37 cellular contexts compared by ENCODE assay signal in genomic region chr12:3438401-3438800, GRCh38. TPM values are rescaled to one million over a fixed set of nuclear protein-coding genes. Genes with fewer than 3 reads are reported as not detected.
"Had no signal": no experiment of that assay in that cellular context is flagged by ENCODE, and none has a peak within 500 bp of the region (broad histone marks: within the 10 kb centered on the region; RNA-seq: fewer than 3 reads in every experiment).

No MANE protein-coding gene starts in this region.

- H3K4me1 Mint-ChIP-seq: activated B cell treated with CpG ODN at 0.5 μM for 24 hours; activated CD4-positive, alpha-beta memory T cell treated with anti-CD3 and anti-CD28 coated beads, Interleukin-2, amount 10 ng/mL, durations not matched to agents 7 days and 5 days; activated CD4-positive, alpha-beta T cell treated with anti-CD3 and anti-CD28 coated beads, Interleukin-2, amount 10 ng/mL, durations not matched to agents 24 days and 14 days; activated CD8-positive, alpha-beta memory T cell treated with anti-CD3 and anti-CD28 coated beads, Interleukin-2, amount 10 ng/mL, durations not matched to agents 7 days and 5 days; activated naive CD4-positive, alpha-beta T cell treated with anti-CD3 and anti-CD28 coated beads, Interleukin-2, amount 10 ng/mL, durations not matched to agents 7 days and 5 days; activated naive CD4-positive, alpha-beta T cell treated with anti-CD3 and anti-CD28 coated beads, Interleukin-2, amount 50 U/mL, for 24 hours; activated naive CD8-positive, alpha-beta T cell treated with anti-CD3 and anti-CD28 coated beads, Interleukin-2, amount 10 ng/mL, durations not matched to agents 7 days and 5 days; activated naive CD8-positive, alpha-beta T cell treated with anti-CD3 and anti-CD28 coated beads, Interleukin-2, amount 50 U/mL, for 24 hours; central memory CD8-positive, alpha-beta T cell had no signal

- H3K27ac Mint-ChIP-seq: activated B cell treated with CpG ODN at 0.5 μM for 24 hours; activated CD4-positive, alpha-beta memory T cell treated with anti-CD3 and anti-CD28 coated beads, Interleukin-2, amount 10 ng/mL, durations not matched to agents 7 days and 5 days; activated CD4-positive, alpha-beta T cell treated with anti-CD3 and anti-CD28 coated beads, Interleukin-2, amount 10 ng/mL, durations not matched to agents 24 days and 14 days; activated CD8-positive, alpha-beta memory T cell treated with anti-CD3 and anti-CD28 coated beads, Interleukin-2, amount 10 ng/mL, durations not matched to agents 7 days and 5 days; activated CD8-positive, alpha-beta T cell treated with anti-CD3 and anti-CD28 coated beads, Interleukin-2, amount 10 ng/mL, durations not matched to agents 7 days and 5 days; activated naive CD4-positive, alpha-beta T cell treated with anti-CD3 and anti-CD28 coated beads, Interleukin-2, amount 10 ng/mL, durations not matched to agents 7 days and 5 days; activated naive CD4-positive, alpha-beta T cell treated with anti-CD3 and anti-CD28 coated beads, Interleukin-2, amount 50 U/mL, for 24 hours; activated naive CD8-positive, alpha-beta T cell; activated naive CD8-positive, alpha-beta T cell treated with anti-CD3 and anti-CD28 coated beads, Interleukin-2, amount 10 ng/mL, durations not matched to agents 7 days and 5 days; activated naive CD8-positive, alpha-beta T cell treated with anti-CD3 and anti-CD28 coated beads, Interleukin-2, amount 50 U/mL, for 24 hours; activated T-cell treated with anti-CD3 and anti-CD28 coated beads, Interleukin-2, amount 50 U/mL, for 24 hours; activated T-helper 2 cell treated with anti-CD3 and anti-CD28 coated beads, Interferon-gamma antibody, Interleukin-2, Interleukin-4, amounts not matched to agents 10 μg/mL and 5 μg/mL and 100 μg/mL, durations not matched to agents 14 hours and 24 hours and 36 hours; brain; T-helper 1 cell treated with Interleukin-12 subunit alpha and Interleukin-12 subunit beta and Interleukin-4 antibody, amounts not matched to agents 30 μg/mL and 1 μg/mL, for 36 hours; T-helper 2 cell treated with Interferon-gamma antibody and Interleukin-4, amounts not matched to agents 5 μg/mL and 100 μg/mL, for 36 hours had no signal

- FAIRE-seq: bronchial epithelial cell, TTC549 had no signal

- H3K27ac ChIP-seq: ascending aorta, cardiac muscle cell, VCaP had no signal

- ATAC-seq: activated CD8-positive, alpha-beta memory T cell treated with anti-CD3 and anti-CD28 coated beads, Interleukin-2, amount 10 ng/mL, durations not matched to agents 7 days and 5 days; activated CD8-positive, alpha-beta T cell treated with anti-CD3 and anti-CD28 coated beads, Interleukin-2, amount 10 ng/mL, durations not matched to agents 7 days and 5 days; activated naive CD8-positive, alpha-beta T cell treated with anti-CD3 and anti-CD28 coated beads, Interleukin-2, amount 50 U/mL, for 24 hours had no signal

- H3K9me3 Mint-ChIP-seq: activated B cell treated with CpG ODN at 0.5 μM for 24 hours; activated CD4-positive, alpha-beta memory T cell treated with anti-CD3 and anti-CD28 coated beads, Interleukin-2, amount 10 ng/mL, durations not matched to agents 7 days and 5 days; activated CD4-positive, alpha-beta T cell treated with anti-CD3 and anti-CD28 coated beads, Interleukin-2, amount 10 ng/mL, durations not matched to agents 24 days and 14 days; activated naive CD4-positive, alpha-beta T cell treated with anti-CD3 and anti-CD28 coated beads, Interleukin-2, amount 10 ng/mL, durations not matched to agents 7 days and 5 days; activated naive CD4-positive, alpha-beta T cell treated with anti-CD3 and anti-CD28 coated beads, Interleukin-2, amount 50 U/mL, for 24 hours; activated naive CD8-positive, alpha-beta T cell treated with anti-CD3 and anti-CD28 coated beads, Interleukin-2, amount 10 ng/mL, durations not matched to agents 7 days and 5 days; activated naive CD8-positive, alpha-beta T cell treated with anti-CD3 and anti-CD28 coated beads, Interleukin-2, amount 50 U/mL, for 24 hours; activated T-cell treated with anti-CD3 and anti-CD28 coated beads, Interleukin-2, amount 50 U/mL, for 24 hours; activated T-helper 2 cell treated with anti-CD3 and anti-CD28 coated beads, Interferon-gamma antibody, Interleukin-2, Interleukin-4, amounts not matched to agents 10 μg/mL and 5 μg/mL and 100 μg/mL, durations not matched to agents 14 hours and 24 hours and 36 hours; brain; central memory CD8-positive, alpha-beta T cell; T-helper 1 cell treated with Interleukin-12 subunit alpha and Interleukin-12 subunit beta and Interleukin-4 antibody, amounts not matched to agents 30 μg/mL and 1 μg/mL, for 36 hours; T-helper 2 cell treated with Interferon-gamma antibody and Interleukin-4, amounts not matched to agents 5 μg/mL and 100 μg/mL, for 36 hours had no signal

- H3K4me3 ChIP-seq: ascending aorta, cardiac muscle cell had no signal

- H3K4me1 ChIP-seq: ascending aorta had no signal

- DNase-seq: activated B cell treated with CpG ODN at 0.5 μM for 24 hours; activated CD4-positive, alpha-beta memory T cell treated with anti-CD3 and anti-CD28 coated beads, Interleukin-2, amount 10 ng/mL, durations not matched to agents 7 days and 5 days; activated CD4-positive, alpha-beta T cell treated with anti-CD3 and anti-CD28 coated beads for 4 hours; activated CD4-positive, alpha-beta T cell treated with anti-CD3 and anti-CD28 coated beads, Interleukin-2, amount 10 ng/mL, durations not matched to agents 24 days and 14 days; activated CD4-positive, alpha-beta T cell treated with anti-CD3 and anti-CD28 coated beads, Interleukin-2, amount 50 U/mL, for 48 hours; activated CD4-positive, CD25-positive, alpha-beta regulatory T cell treated with anti-CD3 and anti-CD28 coated beads, Interleukin-2, amount 50 U/mL, for 72 hours; activated CD8-positive, alpha-beta memory T cell treated with anti-CD3 and anti-CD28 coated beads for 24 hours; activated CD8-positive, alpha-beta memory T cell treated with anti-CD3 and anti-CD28 coated beads, Interleukin-2, amount 10 ng/mL, durations not matched to agents 7 days and 5 days; activated CD8-positive, alpha-beta memory T cell treated with anti-CD3 and anti-CD28 coated beads, Interleukin-2, amount 50 U/mL, for 48 hours; activated CD8-positive, alpha-beta T cell treated with anti-CD3 and anti-CD28 coated beads, Interleukin-2, amount 10 ng/mL, durations not matched to agents 7 days and 5 days; activated effector memory CD4-positive, alpha-beta T cell treated with Interleukin-2 at 50 U/mL for 16 hours; activated gamma-delta T cell; activated naive CD4-positive, alpha-beta T cell treated with anti-CD3 and anti-CD28 coated beads, Interleukin-2, amount 10 ng/mL, durations not matched to agents 7 days and 5 days; activated naive CD4-positive, alpha-beta T cell treated with Interleukin-2 at 50 U/mL for 16 hours; activated naive CD8-positive, alpha-beta T cell treated with anti-CD3 and anti-CD28 coated beads, Interleukin-2, amount 10 ng/mL, durations not matched to agents 7 days and 5 days; activated naive CD8-positive, alpha-beta T cell treated with anti-CD3 and anti-CD28 coated beads, Interleukin-2, amount 50 U/mL, for 24 hours; activated T-cell treated with anti-CD3 and anti-CD28 coated beads, Interleukin-2, amount 50 U/mL, for 24 hours; activated T-cell treated with anti-CD3 and anti-CD28 coated beads, Interleukin-2, amount 50 U/mL, for 48 hours; amygdala; anterior cingulate cortex; caudate nucleus; cerebellar nuclear complex; T-helper 1 cell; T-helper 2 cell; T-helper 9 cell had no signal

- H3K27me3 ChIP-seq: ascending aorta, cardiac muscle cell had no signal

- H3K27me3 Mint-ChIP-seq: activated naive CD4-positive, alpha-beta T cell treated with anti-CD3 and anti-CD28 coated beads, Interleukin-2, amount 10 ng/mL, durations not matched to agents 7 days and 5 days; activated naive CD8-positive, alpha-beta T cell; activated naive CD8-positive, alpha-beta T cell treated with anti-CD3 and anti-CD28 coated beads, Interleukin-2, amount 50 U/mL, for 24 hours had no signal

- H3K4me3 Mint-ChIP-seq: activated B cell treated with CpG ODN at 0.5 μM for 24 hours; activated CD4-positive, alpha-beta memory T cell treated with anti-CD3 and anti-CD28 coated beads, Interleukin-2, amount 10 ng/mL, durations not matched to agents 7 days and 5 days; activated CD4-positive, alpha-beta T cell treated with anti-CD3 and anti-CD28 coated beads, Interleukin-2, amount 10 ng/mL, durations not matched to agents 24 days and 14 days; activated CD8-positive, alpha-beta memory T cell treated with anti-CD3 and anti-CD28 coated beads, Interleukin-2, amount 10 ng/mL, durations not matched to agents 7 days and 5 days; activated CD8-positive, alpha-beta T cell treated with anti-CD3 and anti-CD28 coated beads, Interleukin-2, amount 10 ng/mL, durations not matched to agents 7 days and 5 days; activated naive CD4-positive, alpha-beta T cell treated with anti-CD3 and anti-CD28 coated beads, Interleukin-2, amount 10 ng/mL, durations not matched to agents 7 days and 5 days; activated naive CD4-positive, alpha-beta T cell treated with anti-CD3 and anti-CD28 coated beads, Interleukin-2, amount 50 U/mL, for 24 hours; activated naive CD8-positive, alpha-beta T cell; activated naive CD8-positive, alpha-beta T cell treated with anti-CD3 and anti-CD28 coated beads, Interleukin-2, amount 10 ng/mL, durations not matched to agents 7 days and 5 days; activated naive CD8-positive, alpha-beta T cell treated with anti-CD3 and anti-CD28 coated beads, Interleukin-2, amount 50 U/mL, for 24 hours; activated T-cell treated with anti-CD3 and anti-CD28 coated beads, Interleukin-2, amount 50 U/mL, for 24 hours; brain; central memory CD8-positive, alpha-beta T cell; T-helper 1 cell treated with Interleukin-12 subunit alpha and Interleukin-12 subunit beta and Interleukin-4 antibody, amounts not matched to agents 30 μg/mL and 1 μg/mL, for 36 hours; T-helper 2 cell treated with Interferon-gamma antibody and Interleukin-4, amounts not matched to agents 5 μg/mL and 100 μg/mL, for 36 hours had no signal

- H3K36me3 ChIP-seq: ascending aorta, cardiac muscle cell had no signal

- H3K9me3 ChIP-seq: ascending aorta had no signal

- H3K36me3 Mint-ChIP-seq: activated CD8-positive, alpha-beta memory T cell treated with anti-CD3 and anti-CD28 coated beads, Interleukin-2, amount 10 ng/mL, durations not matched to agents 7 days and 5 days; activated naive CD4-positive, alpha-beta T cell treated with anti-CD3 and anti-CD28 coated beads, Interleukin-2, amount 10 ng/mL, durations not matched to agents 7 days and 5 days; activated naive CD4-positive, alpha-beta T cell treated with anti-CD3 and anti-CD28 coated beads, Interleukin-2, amount 50 U/mL, for 24 hours; activated naive CD8-positive, alpha-beta T cell; activated naive CD8-positive, alpha-beta T cell treated with anti-CD3 and anti-CD28 coated beads, Interleukin-2, amount 10 ng/mL, durations not matched to agents 7 days and 5 days; brain had no signal

RNA-seq across cellular contexts. Expression of gene PRMT8, which starts 52.6 kb away (rescaled TPM):
- total RNA-seq: activated B cell treated with CpG ODN at 0.5 μM for 24 hours; activated CD4-positive, alpha-beta memory T cell treated with anti-CD3 and anti-CD28 coated beads, Interleukin-2, amount 10 ng/mL, durations not matched to agents 7 days and 5 days; activated CD4-positive, alpha-beta T cell treated with anti-CD3 and anti-CD28 coated beads, Interleukin-2, amount 10 ng/mL, durations not matched to agents 24 days and 14 days; activated CD8-positive, alpha-beta memory T cell treated with anti-CD3 and anti-CD28 coated beads, Interleukin-2, amount 10 ng/mL, durations not matched to agents 7 days and 5 days; activated CD8-positive, alpha-beta T cell treated with anti-CD3 and anti-CD28 coated beads, Interleukin-2, amount 10 ng/mL, durations not matched to agents 7 days and 5 days; activated naive CD8-positive, alpha-beta T cell treated with anti-CD3 and anti-CD28 coated beads, Interleukin-2, amount 10 ng/mL, durations not matched to agents 7 days and 5 days; activated T-helper 2 cell treated with anti-CD3 and anti-CD28 coated beads, Interferon-gamma antibody, Interleukin-2, Interleukin-4, amounts not matched to agents 10 μg/mL and 5 μg/mL and 100 μg/mL, durations not matched to agents 14 hours and 24 hours and 36 hours; ascending aorta had no signal
